In the genomic region with DNA sequence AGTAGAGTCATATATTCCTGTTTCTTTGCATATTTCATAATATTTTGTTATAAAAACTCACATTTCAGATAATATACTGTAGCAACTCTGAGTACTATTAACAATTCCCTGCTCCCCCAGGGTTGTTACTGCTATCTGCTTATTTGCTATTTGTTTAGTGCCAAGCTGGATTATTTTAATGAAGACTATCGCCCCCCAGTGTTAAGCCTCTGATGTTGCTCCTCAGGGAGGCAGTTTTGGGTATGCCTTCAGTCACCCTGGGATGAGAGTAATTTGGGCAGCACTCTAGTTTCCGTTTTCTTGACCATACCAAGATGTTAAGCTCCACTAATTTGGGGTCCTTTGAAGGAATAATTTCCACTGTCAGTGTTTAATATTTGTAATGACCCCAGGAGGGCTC, we compare ENCODE assay signal across 1 cellular context.
TF ChIP-seq lines count a peak whose summit lies in the region.

No MANE protein-coding gene starts in this region.

TF ChIP-seq in K562, 482 proteins besides CTCF, POLR2A, EP300 and RAD21:
- TF ChIP-seq, protein P1, sequence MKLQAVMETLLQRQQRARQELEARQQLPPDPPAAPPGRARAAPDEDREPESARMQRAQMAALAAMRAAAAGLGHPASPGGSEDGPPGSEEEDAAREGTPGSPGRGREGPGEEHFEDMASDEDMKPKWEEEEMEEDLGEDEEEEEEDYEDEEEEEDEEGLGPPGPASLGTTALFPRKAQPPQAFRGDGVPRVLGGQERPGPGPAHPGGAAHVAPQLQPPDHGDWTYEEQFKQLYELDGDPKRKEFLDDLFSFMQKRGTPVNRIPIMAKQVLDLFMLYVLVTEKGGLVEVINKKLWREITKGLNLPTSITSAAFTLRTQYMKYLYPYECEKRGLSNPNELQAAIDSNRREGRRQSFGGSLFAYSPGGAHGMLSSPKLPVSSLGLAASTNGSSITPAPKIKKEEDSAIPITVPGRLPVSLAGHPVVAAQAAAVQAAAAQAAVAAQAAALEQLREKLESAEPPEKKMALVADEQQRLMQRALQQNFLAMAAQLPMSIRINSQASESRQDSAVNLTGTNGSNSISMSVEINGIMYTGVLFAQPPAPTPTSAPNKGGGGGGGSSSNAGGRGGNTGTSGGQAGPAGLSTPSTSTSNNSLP (IDR thresholded peaks at IDR 0.05; ENCODE audit: borderline replicate concordance, low read depth, low read length) = peak; percentile 16; the same call in 1 of the 2 replicates
- no peak for TF ChIP-seq SMAD4 (CRISPR knock-in tag; conservative IDR thresholded peaks at IDR 0.05)
- no peak for TF ChIP-seq SOX6 (IDR thresholded peaks at IDR 0.05)
- no peak for TF ChIP-seq SIN3A (IDR thresholded peaks at IDR 0.05; ENCODE audit: borderline replicate concordance in 2 of 2, control insufficient read depth in 1 of 2, low read depth in 2 of 2, low read length in 2 of 2)
- no peak for TF ChIP-seq FUS (optimal IDR thresholded peaks at IDR 0.05; ENCODE audit: low read depth, low read length)
TF ChIP-seq in K562: peak in this region for 1.
